7 cellular contexts compared by ENCODE assay signal in the genomic region with DNA sequence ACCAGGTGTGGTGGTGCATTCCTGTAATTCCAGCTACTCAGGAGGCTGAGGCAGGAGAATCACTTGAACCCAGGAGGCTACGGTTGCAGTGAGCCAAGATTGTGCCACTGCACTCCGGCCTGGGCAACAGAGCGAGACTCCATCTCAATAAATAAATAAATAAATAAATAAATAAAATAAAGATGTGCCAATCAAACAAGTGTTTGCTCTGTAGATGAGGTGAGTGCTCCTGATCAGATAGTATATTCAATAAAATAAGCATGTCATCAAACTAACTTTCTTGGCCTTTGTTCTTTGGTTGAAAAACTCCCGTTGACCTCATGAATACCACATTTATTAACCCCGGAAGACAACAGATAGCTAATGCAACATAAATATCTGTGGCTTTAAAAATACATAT. TPM values are rescaled to one million over a fixed set of nuclear protein-coding genes. Genes with fewer than 3 reads are reported as not detected.
DNase-seq lines count a peak whose midpoint lies in the region; ATAC-seq, FAIRE-seq and TF ChIP-seq lines count a peak whose summit lies in the region.
"Not testable (repeated sequence)": the region's sequence is repeated elsewhere in the genome, so short reads cannot be mapped to it uniquely, and the experiment has no call there.

No MANE protein-coding gene starts in this region.

- BruUV-seq in HepG2 (replicated peaks; lab: Mats Ljungman, UMichigan), result not testable (repeated sequence)

- TF ChIP-seq CTCF in WERI-Rb-1 (IDR thresholded peaks at IDR 0.05; ENCODE audit: low read depth, low read length); fibroblast of the aortic adventitia (IDR thresholded peaks at IDR 0.05; ENCODE audit: insufficient read depth, low read length); HepG2 (CRISPR knock-in tag; IDR thresholded peaks at IDR 0.05); neural crest cell (conservative IDR thresholded peaks at IDR 0.05): not testable (repeated sequence)

- H3K4me1 ChIP-seq in HUES6 (ENCODE audit: control insufficient read depth, insufficient read depth, low read length) (peaks cover 41% of the 10 kb centered on the region), HepG2 (ENCODE audit: insufficient read depth, low read length) (peaks cover 29% of the 10 kb centered on the region), subcutaneous abdominal adipose tissue (ENCODE audit: control insufficient read depth in 5 of 5, insufficient read depth in 5 of 5, low read length in 5 of 5) (peaks cover 2 to 16% (median 13%) of the 10 kb centered on the region in 5 donors)

- not testable (repeated sequence) for H3K9ac ChIP-seq in HUES6 (ENCODE audit: low read length); HepG2 (ENCODE audit: insufficient read depth, low read depth, low read length)
- H3K9ac ChIP-seq in subcutaneous abdominal adipose tissue (ENCODE audit: low read length in 5 of 5), result peak overlapping the region in 1 of 5 donors; percentile 11

- TF ChIP-seq RAD21 in HepG2 (CRISPR knock-in tag; IDR thresholded peaks at IDR 0.05), result not testable (repeated sequence)

- H3K4me1 Mint-ChIP-seq in neural crest cell, result peaks cover 48% of the 10 kb centered on the region

- DNase-seq in WERI-Rb-1; fibroblast of the aortic adventitia (ENCODE audit: low read depth); HepG2 (ENCODE audit: low spot score); neural crest cell (ENCODE audit: low read depth, low spot score): not testable (repeated sequence)

- peak overlapping the region; percentile 84 for H3K4me2 ChIP-seq in HepG2 (ENCODE audit: low read depth, low read length)

- H3K27me3 ChIP-seq in HUES6 (ENCODE audit: control insufficient read depth, insufficient read depth, low read length) (peaks cover 14% of the 10 kb centered on the region), HepG2 (ENCODE audit: control insufficient read depth in 1 of 2, insufficient read depth in 2 of 2, low read length in 2 of 2) (peaks cover 0 to 16% of the 10 kb centered on the region in 2 experiments; a peak in 2 of 5 replicates)
- H3K27me3 ChIP-seq in WERI-Rb-1 (ENCODE audit: insufficient read depth, low read depth, severe bottlenecking); subcutaneous abdominal adipose tissue (ENCODE audit: control insufficient read depth in 5 of 5, insufficient read depth in 4 of 5, low read length in 5 of 5): not testable (repeated sequence)

- peak overlapping the region; percentile 27 for H2AFZ ChIP-seq in HepG2 (ENCODE audit: low read length)

- not testable (repeated sequence) for H3K27me3 Mint-ChIP-seq in neural crest cell (ENCODE audit: low read depth)

- not testable (repeated sequence) for TF ChIP-seq POLR2A in HepG2 (IDR thresholded peaks at IDR 0.05; ENCODE audit: insufficient read depth in 1 of 2, low read depth in 2 of 2, low read length in 2 of 2)

- in situ Hi-C loops in HepG2 (cut with HindIII; ENCODE audit: extremely low pct_ligation_motif_present, low pct_unique_long_range_greater_than_20kb), result not testable (repeated sequence)

- intact Hi-C loops in HepG2 (cut with micrococcal nuclease; ENCODE audit: unreplicated experiment), result loop anchor here (1.0 to 10.0 kb wide), 2 partner anchors 60 to 371 kb away; no protein-coding TSS in a partner anchor

- H3K36me3 ChIP-seq in HUES6 (ENCODE audit: control insufficient read depth, insufficient read depth, low read length); WERI-Rb-1; HepG2 (replicated peaks in 1 of 2; ENCODE audit: control insufficient read depth in 1 of 2, insufficient read depth in 2 of 2, low read length in 2 of 2); subcutaneous abdominal adipose tissue (ENCODE audit: control insufficient read depth in 5 of 5, insufficient read depth in 5 of 5, low read length in 5 of 5): not testable (repeated sequence)

- not testable (repeated sequence) for ATAC-seq in HepG2

- peak overlapping the region; percentile 87 for H3K4me3 Mint-ChIP-seq in neural crest cell

- 55% methylated on average over 5 of the region's 5 CpGs for WGBS in HepG2 (ENCODE audit: low lambda C conversion rate)

- not testable (repeated sequence) for H3K27ac ChIP-seq in HUES6 (ENCODE audit: low read depth, low read length); HepG2 (ENCODE audit: extremely low read length, insufficient read depth, low read length); subcutaneous abdominal adipose tissue (ENCODE audit: low read depth, low read length)
- H3K27ac ChIP-seq in WERI-Rb-1, result peak overlapping the region; percentile 42
- peak overlapping the region; percentile 63 for H3K27ac ChIP-seq in cingulate gyrus (ENCODE audit: low read depth, low read length)

- FAIRE-seq in HepG2 (lab: Jason Lieb, UNC), result not testable (repeated sequence)

- not testable (repeated sequence) for TF ChIP-seq EP300 in HepG2 (IDR thresholded peaks at IDR 0.05; ENCODE audit: low read depth in 2 of 2, low read length in 2 of 2); HepG2 (CRISPR knock-in tag; IDR thresholded peaks at IDR 0.05; ENCODE audit: borderline replicate concordance)

- CTCF ChIA-PET in HepG2 (lab: Yijun Ruan, JAX; ENCODE audit: low intra/inter-chr PET ratio, low total read pairs), result not testable (repeated sequence)

- H3K36me3 Mint-ChIP-seq in neural crest cell (ENCODE audit: low read depth), result not testable (repeated sequence)

- H3K79me2 ChIP-seq in HepG2 (ENCODE audit: insufficient read depth, low read length), result not testable (repeated sequence)

- not testable (repeated sequence) for H3K9me3 Mint-ChIP-seq in neural crest cell

- not testable (repeated sequence) for H3K9me3 ChIP-seq in HUES6 (ENCODE audit: control insufficient read depth, insufficient read depth, low read depth, low read length); WERI-Rb-1 (ENCODE audit: severe bottlenecking); HepG2 (ENCODE audit: low read length); subcutaneous abdominal adipose tissue (ENCODE audit: control insufficient read depth in 5 of 5, low read length in 5 of 5)

- POLR2A ChIA-PET in HepG2 (lab: Yijun Ruan, JAX), result interaction anchor here (1.2 kb wide), 1 partner anchor 19 kb away, joined by 3 read pairs; no protein-coding TSS in a partner anchor

- not testable (repeated sequence) for H4K20me1 ChIP-seq in HepG2 (ENCODE audit: insufficient read depth, low read length)

- H3K4me3 ChIP-seq in HUES6 (ENCODE audit: low read depth, low read length) (peak overlapping the region; percentile 61), WERI-Rb-1 (ENCODE audit: low read depth, low read length) (peak overlapping the region; percentile 23), fibroblast of the aortic adventitia (ENCODE audit: low read depth, low read length) (peak overlapping the region; percentile 11), HepG2 (replicated peaks in 1 of 3; ENCODE audit: insufficient read depth in 1 of 3, low read depth in 2 of 3, low read length in 3 of 3) (peak overlapping the region in 2 of 3 experiments; percentile 51 to 67; a peak in 4 of 6 replicates), subcutaneous abdominal adipose tissue (ENCODE audit: low read depth in 1 of 5, low read length in 5 of 5) (peak overlapping the region in 4 of 5 donors; percentile 47 to 59 (median 55))

- H3K27ac Mint-ChIP-seq in neural crest cell (ENCODE audit: unreplicated experiment), result peak overlapping the region; percentile 2

RNA-seq across cellular contexts. Expression of a gene that starts 0.5 kb away (rescaled TPM):
- total RNA-seq in fibroblast of the aortic adventitia (ENCODE audit: low replicate concordance) (34.6 and 78.5 TPM in 2 replicates), HepG2 (2016; rRNA removed; fragmentation: Illumina TruSeq; extraction: Trizol) (4.2 and 7.0 TPM in 2 replicates), neural crest cell (105 and 106 TPM in 2 replicates)
- total RNA-seq in HepG2 (2016; cell fraction: cytosol; rRNA removed; fragmentation: Illumina TruSeq; extraction: Trizol; ENCODE audit: low read depth), result 1.8 and 2.6 TPM in 2 replicates
- 3.7 and 4.1 TPM in 2 replicates for total RNA-seq in HepG2 (2016; cell fraction: insoluble cytoplasmic fraction; rRNA removed; fragmentation: Illumina TruSeq; extraction: Trizol)
- 1.2 and 1.3 TPM in 2 replicates for total RNA-seq in HepG2 (2016; cell fraction: membrane; rRNA removed; fragmentation: Illumina TruSeq; extraction: Trizol)
- 5.2 and 6.5 TPM in 2 replicates for total RNA-seq in HepG2 (2016; cell fraction: nucleus; rRNA removed; fragmentation: Illumina TruSeq; extraction: Trizol)
- 2.1 and 2.9 TPM in 2 replicates for polyA plus RNA-seq in HepG2 (2011; rRNA removed)
- 2.1 and 2.4 TPM in 2 replicates for polyA plus RNA-seq in HepG2 (2011; cell fraction: cytosol; rRNA removed)
- polyA plus RNA-seq in HepG2 (2011; cell fraction: nucleus; rRNA removed), result 2.8 and 4.0 TPM in 2 replicates
- polyA plus RNA-seq in HepG2 (2012), result 1.9 and 2.8 TPM in 2 replicates
- polyA plus RNA-seq in HepG2 (2016; cell fraction: cytosol; fragmentation: Illumina TruSeq; extraction: Trizol; ENCODE audit: low read depth), result 0.27 and 0.29 TPM in 2 replicates
- polyA plus RNA-seq in HepG2 (2016; cell fraction: insoluble cytoplasmic fraction; fragmentation: Illumina TruSeq; extraction: Trizol; ENCODE audit: low read depth), result 2.8 and 2.9 TPM in 2 replicates
- 0.50 and 0.55 TPM in 2 replicates for polyA plus RNA-seq in HepG2 (2016; cell fraction: membrane; fragmentation: Illumina TruSeq; extraction: Trizol; ENCODE audit: low read depth)
- 2.9 and 3.5 TPM in 2 replicates for polyA plus RNA-seq in HepG2 (2016; cell fraction: nucleus; fragmentation: Illumina TruSeq; extraction: Trizol; ENCODE audit: insufficient read depth, low read depth)
- 10.3 and 18.9 TPM in 2 replicates for polyA minus RNA-seq in HepG2 (2011; rRNA and poly(A)+ RNA removed; ENCODE audit: low replicate concordance)
- 4.3 and 6.3 TPM in 2 replicates for polyA minus RNA-seq in HepG2 (2011; cell fraction: cytosol; rRNA and poly(A)+ RNA removed)
- polyA minus RNA-seq in HepG2 (2011; cell fraction: nucleus; rRNA and poly(A)+ RNA removed), result 10.4 and 12.2 TPM in 2 replicates

Comparison
In these comparisons a context has a peak if more than half of its experiments do, and no peak if none do; other contexts are left out.
1. H3K4me3 ChIP-seq: peak in every context shown above with its lines; median percentile 61 in HUES6; 59 in HepG2; 55 in subcutaneous abdominal adipose tissue; 23 in WERI-Rb-1; 11 in fibroblast of the aortic adventitia.